ENCODE assay signal across 20 cellular contexts in genomic region chr2:240966906-240967680, GRCh38. TPM values are rescaled to one million over a fixed set of nuclear protein-coding genes. Genes with fewer than 3 reads are reported as not detected.
DNase-seq lines count a peak whose midpoint lies in the region; ATAC-seq and TF ChIP-seq lines count a peak whose summit lies in the region.
"Had no signal": no experiment of that assay in that cellular context is flagged by ENCODE, and none has a peak within 500 bp of the region (broad histone marks: within the 10 kb centered on the region; RNA-seq: fewer than 3 reads in every experiment).

No MANE protein-coding gene starts in this region.

- no peaks in the 10 kb centered on the region for H3K27me3 Mint-ChIP-seq in stimulated activated naive CD8-positive, alpha-beta T cell treated with anti-CD3 and anti-CD28 coated beads, Interleukin-15, amount 100 ng/mL, for 72 hours

- H3K27ac ChIP-seq in ovary: no peak overlapping the region
- no peak overlapping the region for H3K27ac ChIP-seq in vagina
- H3K27ac ChIP-seq in SJCRH30: no peak overlapping the region
- H3K27ac ChIP-seq: esophagus muscularis mucosa, SK-N-MC had no signal

- H3K4me1 Mint-ChIP-seq in stimulated activated naive CD8-positive, alpha-beta T cell treated with anti-CD3 and anti-CD28 coated beads, Interleukin-15, amount 100 ng/mL, for 72 hours: no peaks in the 10 kb centered on the region
- H3K4me1 Mint-ChIP-seq: central memory CD8-positive, alpha-beta T cell; stimulated activated memory B cell treated with anti-CD40 and anti-IgM and Interleukin-4, amounts not matched to agents 10 μg/mL and 1 μg/mL and 100 μg/mL, for 72 hours had no signal

- H3K27ac Mint-ChIP-seq in stimulated activated naive CD8-positive, alpha-beta T cell treated with anti-CD3 and anti-CD28 coated beads, Interleukin-15, amount 100 ng/mL, for 72 hours: no peak overlapping the region
- H3K27ac Mint-ChIP-seq: stimulated activated memory B cell treated with anti-CD40 and anti-IgM and Interleukin-4, amounts not matched to agents 10 μg/mL and 1 μg/mL and 100 μg/mL, for 72 hours had no signal

- no peak overlapping the region for H3K4me3 ChIP-seq in ovary
- H3K4me3 ChIP-seq in vagina: no peak overlapping the region
- H3K4me3 ChIP-seq in SJCRH30: no peak overlapping the region
- H3K4me3 ChIP-seq: esophagus muscularis mucosa, SK-N-MC had no signal

- peak; percentile 14 for ATAC-seq in stimulated activated naive CD8-positive, alpha-beta T cell treated with anti-CD3 and anti-CD28 coated beads, Interleukin-15, amount 100 ng/mL, for 72 hours
- no peak for ATAC-seq in stimulated activated naive CD8-positive, alpha-beta T cell treated with anti-CD3 and anti-CD28 coated beads, Interleukin-15, Interleukin-2, amounts not matched to agents 100 U/mL and 50 U/mL, for 24 hours
- ATAC-seq in esophagus mucosa: peak; percentile 4
- ATAC-seq in HG03378 (IDR thresholded peaks at IDR 0.05; ENCODE audit: unreplicated experiment): no peak
- ATAC-seq: stimulated activated memory B cell treated with anti-CD40 and anti-IgM and Interleukin-4, amounts not matched to agents 10 μg/mL and 1 μg/mL and 100 μg/mL, for 72 hours had no signal

- WGBS in ovary, 3 donors: 92 to 97% (median 94%) methylated on average over 23 to 32 of the region's 32 CpGs

- no peaks in the 10 kb centered on the region for H3K9me3 ChIP-seq in ovary
- no peaks in the 10 kb centered on the region for H3K9me3 ChIP-seq in vagina
- no peaks in the 10 kb centered on the region for H3K9me3 ChIP-seq in SJCRH30 (replicated peaks)
- H3K9me3 ChIP-seq: esophagus muscularis mucosa had no signal

- H3K4me1 ChIP-seq in ovary (ENCODE audit: insufficient read depth): peaks cover 9% of the 10 kb centered on the region
- H3K4me1 ChIP-seq in vagina: peaks cover 15% of the 10 kb centered on the region
- no peaks in the 10 kb centered on the region for H3K4me1 ChIP-seq in SJCRH30

- H3K36me3 ChIP-seq in ovary: no peaks in the 10 kb centered on the region
- no peaks in the 10 kb centered on the region for H3K36me3 ChIP-seq in vagina
- no peaks in the 10 kb centered on the region for H3K36me3 ChIP-seq in SJCRH30
- H3K36me3 ChIP-seq: esophagus muscularis mucosa had no signal

- H3K4me3 Mint-ChIP-seq in stimulated activated naive CD8-positive, alpha-beta T cell treated with anti-CD3 and anti-CD28 coated beads, Interleukin-15, amount 100 ng/mL, for 72 hours: no peak overlapping the region
- H3K4me3 Mint-ChIP-seq: central memory CD8-positive, alpha-beta T cell; stimulated activated memory B cell treated with anti-CD40 and anti-IgM and Interleukin-4, amounts not matched to agents 10 μg/mL and 1 μg/mL and 100 μg/mL, for 72 hours had no signal

- no peak for TF ChIP-seq EP300 in ovary (IDR thresholded peaks at IDR 0.05)

- TF ChIP-seq CTCF in ovary (IDR thresholded peaks at IDR 0.05) (no peak), vagina (IDR thresholded peaks at IDR 0.05) (no peak)

- no peak for TF ChIP-seq POLR2A in ovary (IDR thresholded peaks at IDR 0.05)
- no peak for TF ChIP-seq POLR2A in vagina (IDR thresholded peaks at IDR 0.05)

- intact Hi-C loops in ovary (cut with DNase I) (no loop called here), vagina (cut with DNase I) (no loop called here)

- H3K27me3 ChIP-seq in ovary (no peaks in the 10 kb centered on the region), vagina (no peaks in the 10 kb centered on the region), SJCRH30 (no peaks in the 10 kb centered on the region)

- peaks cover 0 to 4% of the 10 kb centered on the region in 2 donors for H3K9me3 Mint-ChIP-seq in stimulated activated naive CD8-positive, alpha-beta T cell treated with anti-CD3 and anti-CD28 coated beads, Interleukin-15, amount 100 ng/mL, for 72 hours
- H3K9me3 Mint-ChIP-seq: central memory CD8-positive, alpha-beta T cell had no signal

- no peak for DNase-seq in stimulated activated naive CD8-positive, alpha-beta T cell treated with anti-CD3 and anti-CD28 coated beads, Interleukin-15, amount 100 ng/mL, for 72 hours
- DNase-seq in stimulated activated naive CD8-positive, alpha-beta T cell treated with anti-CD3 and anti-CD28 coated beads, Interleukin-15, Interleukin-2, amounts not matched to agents 100 U/mL and 50 U/mL, for 24 hours: no peak
- DNase-seq in ovary (peak in 4 of 5 donors; percentile 8 to 42 (median 24)), vagina (ENCODE audit: extremely low spot score in 2 of 2) (no peak), SJCRH30 (no peak), NCI-H1436 treated with DMSO at 0.1 percent for 48 hours (lab: John Stamatoyannopoulos, UW) (no peak)
- DNase-seq: activated CD4-positive, alpha-beta T cell treated with anti-CD3 and anti-CD28 coated beads for 1 hour; activated effector memory CD4-positive, alpha-beta T cell treated with Interleukin-2 at 50 U/mL for 16 hours; amygdala; effector CD4-positive, alpha-beta T cell; KBM-7; NCI-H2081 treated with DMSO at 0.1 percent for 48 hours; stimulated activated CD4-positive, alpha-beta T cell treated with anti-CD3 and anti-CD28 coated beads, Interleukin-15, amount 100 ng/mL, for 24 hours; T-helper 9 cell had no signal

RNA-seq across cellular contexts. Expression of gene SNED1, which starts 31.3 kb away (rescaled TPM):
- total RNA-seq in esophagus mucosa: 3.9 TPM
- total RNA-seq in ovary: 10 to 100 TPM; 32.7 to 69.5 (median 50.3) TPM
- 10 to 100 TPM; 16.7 to 29.5 TPM for polyA plus RNA-seq in ovary
- total RNA-seq in vagina: 55.5 TPM
- 22.3 and 28.4 TPM in 2 replicates for total RNA-seq in SJCRH30 (2014; rRNA removed; shearing (Covaris generic))

Comparison
In these comparisons a context has a peak if more than half of its experiments do, and no peak if none do; other contexts are left out.
1. ATAC-seq: peak in stimulated activated naive CD8-positive, alpha-beta T cell treated with anti-CD3 and anti-CD28 coated beads, Interleukin-15, amount 100 ng/mL, for 72 hours (single experiment) and esophagus mucosa (single experiment); none in stimulated activated naive CD8-positive, alpha-beta T cell treated with anti-CD3 and anti-CD28 coated beads, Interleukin-15, Interleukin-2, amounts not matched to agents 100 U/mL and 50 U/mL, for 24 hours (single experiment) and HG03378 (single experiment).
2. DNase-seq: peak in ovary (4 of 5); none in stimulated activated naive CD8-positive, alpha-beta T cell treated with anti-CD3 and anti-CD28 coated beads, Interleukin-15, amount 100 ng/mL, for 72 hours (0 of 2), stimulated activated naive CD8-positive, alpha-beta T cell treated with anti-CD3 and anti-CD28 coated beads, Interleukin-15, Interleukin-2, amounts not matched to agents 100 U/mL and 50 U/mL, for 24 hours (single experiment), vagina (0 of 2), SJCRH30 (0 of 2) and NCI-H1436 treated with DMSO at 0.1 percent for 48 hours (single experiment).